8 cellular contexts compared by ENCODE assay signal in the genomic region with DNA sequence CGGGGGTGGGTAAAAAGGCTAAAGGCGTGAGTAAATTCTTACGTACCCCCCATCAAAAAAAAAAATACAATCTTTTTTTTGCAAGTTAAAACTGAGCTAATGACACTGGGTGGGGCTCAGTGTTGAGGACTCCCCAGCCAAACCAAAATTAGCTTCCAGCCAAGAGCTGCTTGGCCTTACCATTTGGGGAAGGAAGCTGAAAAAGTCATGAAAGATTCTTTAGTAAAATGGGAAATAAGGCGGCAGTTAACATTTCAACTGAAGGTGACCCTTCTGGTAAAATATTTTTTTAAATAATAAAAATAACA. TPM values are rescaled to one million over a fixed set of nuclear protein-coding genes. Genes with fewer than 3 reads are reported as not detected.
DNase-seq lines count a peak whose midpoint lies in the region; ATAC-seq, FAIRE-seq and TF ChIP-seq lines count a peak whose summit lies in the region.

No MANE protein-coding gene starts in this region.

- H3K18ac ChIP-seq in mesendoderm (ENCODE audit: low read length): no peak overlapping the region

- TF ChIP-seq RAD21 in A549 (conservative IDR thresholded peaks at IDR 0.05 in 1 of 2, IDR thresholded peaks at IDR 0.05 in 1 of 2): no peak

- peak overlapping the region; percentile 72 for H3K4me2 ChIP-seq in A549
- H3K4me2 ChIP-seq in mesendoderm (ENCODE audit: low read length): no peak overlapping the region
- H3K4me2 ChIP-seq in PC-3 (ENCODE audit: low read length): no peak overlapping the region

- no peak overlapping the region for H4K8ac ChIP-seq in mesendoderm (ENCODE audit: low read depth, low read length)

- no peak overlapping the region for H2BK15ac ChIP-seq in mesendoderm (replicated peaks; ENCODE audit: low read depth)

- no peaks in the 10 kb centered on the region for H3K9me2 ChIP-seq in PC-3 (replicated peaks; ENCODE audit: low read length)

- H3K27me3 ChIP-seq in ascending aorta: no peaks in the 10 kb centered on the region
- no peaks in the 10 kb centered on the region for H3K27me3 ChIP-seq in mesendoderm (ENCODE audit: insufficient read depth, low read length, poor library complexity)
- no peaks in the 10 kb centered on the region for H3K27me3 ChIP-seq in PC-3 (ENCODE audit: low read length)

- H3K79me1 ChIP-seq in mesendoderm (ENCODE audit: low read length): peaks cover 1% of the 10 kb centered on the region

- no peak overlapping the region for H2AFZ ChIP-seq in PC-3 (ENCODE audit: low read length)

- peaks cover 0 to 7% of the 10 kb centered on the region in 2 donors for H3K36me3 ChIP-seq in ascending aorta
- peaks cover 2% of the 10 kb centered on the region for H3K36me3 ChIP-seq in mesendoderm (ENCODE audit: control insufficient read depth, insufficient read depth, low read length)
- no peaks in the 10 kb centered on the region for H3K36me3 ChIP-seq in PC-3 (ENCODE audit: low read depth, low read length)

- no peaks in the 10 kb centered on the region for H4K20me1 ChIP-seq in PC-3 (ENCODE audit: low read length)

- no peak for TF ChIP-seq POLR2A in A549 (IDR thresholded peaks at IDR 0.05; ENCODE audit: low read length)

- H4K5ac ChIP-seq in mesendoderm (ENCODE audit: low read length): no peak overlapping the region

- no peak overlapping the region for H3K23ac ChIP-seq in mesendoderm (ENCODE audit: low read length)

- CTCF ChIA-PET in A549 (lab: Yijun Ruan, JAX): interaction anchor here (0.7 to 2.6 kb wide), 2 partner anchors 11 to 118 kb away, joined by 4 to 11 read pairs; no protein-coding TSS in a partner anchor
- CTCF ChIA-PET in PC-3 (lab: Charles Lee): no interaction called here

- no peak for TF ChIP-seq EP300 in A549 (IDR thresholded peaks at IDR 0.05)

- no peak overlapping the region for H2BK120ac ChIP-seq in mesendoderm (ENCODE audit: low read depth, low read length)

- ATAC-seq in A549 (no peak), PC-3 (no peak), HG03095 (IDR thresholded peaks at IDR 0.05; ENCODE audit: unreplicated experiment) (no peak)

- FAIRE-seq in A549 (lab: Jason Lieb, UNC): no peak

- intact Hi-C loops in ascending aorta (cut with DNase I) (loop anchor here (2.0 to 5.0 kb wide), 2 partner anchors 62 to 152 kb away; no protein-coding TSS in a partner anchor), PC-3 (cut with micrococcal nuclease) (no loop called here)

- H3K27ac ChIP-seq in A549 (peak overlapping the region; percentile 94 to 99), ascending aorta (peak overlapping the region; percentile 97 to 99), mesendoderm (ENCODE audit: low read depth, low read length) (no peak overlapping the region), PC-3 (ENCODE audit: low read length) (no peak overlapping the region)

- H3K79me2 ChIP-seq in mesendoderm (ENCODE audit: control insufficient read depth, insufficient read depth, low read length): peaks cover 100% of the 10 kb centered on the region
- H3K79me2 ChIP-seq in PC-3 (ENCODE audit: low read length): no peaks in the 10 kb centered on the region

- H3F3A ChIP-seq in PC-3 (ENCODE audit: low read length, unreplicated experiment): no peaks in the 10 kb centered on the region

- no peak for TF ChIP-seq CTCF in A549 (IDR thresholded peaks at IDR 0.05)
- no peak for TF ChIP-seq CTCF in ascending aorta (IDR thresholded peaks at IDR 0.05)
- TF ChIP-seq CTCF in PC-3 (conservative IDR thresholded peaks at IDR 0.05; ENCODE audit: low read depth, low read length): no peak

- WGBS in A549 (ENCODE audit: missing lambda C conversion rate): 78% methylated on average over 4 of the region's 4 CpGs
- WGBS in mesendoderm (ENCODE audit: extremely low coverage, insufficient coverage, low lambda C conversion rate): no CpG with 5 or more reads among the region's 4 CpGs

- H3K9ac ChIP-seq in mesendoderm (ENCODE audit: low read length) (peak overlapping the region; percentile 30), PC-3 (ENCODE audit: low read length) (no peak overlapping the region)

- H3K56ac ChIP-seq in mesendoderm (ENCODE audit: low read length): peak overlapping the region; percentile 45

- no TSS peak for BruUV-seq in PC-3 (replicated peaks; lab: Mats Ljungman, UMichigan)

- POLR2A ChIA-PET in A549 (lab: Yijun Ruan, JAX): no interaction called here
- POLR2A ChIA-PET in PC-3 (lab: Charles Lee; ENCODE audit: unreplicated experiment): interaction anchor here (0.6 kb wide), 1 partner anchor 12 kb away, joined by 3 read pairs; no protein-coding TSS in a partner anchor

- DNase-seq in A549 (ENCODE audit: low read depth in 1 of 2, low spot score in 1 of 2) (no peak), KG1 (lab: John Stamatoyannopoulos, UW) (peak; percentile 76), ascending aorta (ENCODE audit: low spot score in 2 of 2) (no peak), mesendoderm (no peak), PC-3 (no peak), NCI-H1105 (lab: John Stamatoyannopoulos, UW) (no peak), NCI-H510A treated with DMSO at 0.1 percent for 48 hours (lab: John Stamatoyannopoulos, UW) (no peak)

- H3K4ac ChIP-seq in mesendoderm (ENCODE audit: low read depth, low read length): no peak overlapping the region

- H3K9me3 ChIP-seq in A549 (no peaks in the 10 kb centered on the region), ascending aorta (no peaks in the 10 kb centered on the region), PC-3 (ENCODE audit: low read length) (no peaks in the 10 kb centered on the region)

- H2BK5ac ChIP-seq in mesendoderm (ENCODE audit: low read length): no peak overlapping the region

- H3K4me3 ChIP-seq in A549: no peak overlapping the region
- H3K4me3 ChIP-seq in ascending aorta: peak overlapping the region; percentile 32 to 47
- H3K4me3 ChIP-seq in mesendoderm (ENCODE audit: low read length): no peak overlapping the region
- no peak overlapping the region for H3K4me3 ChIP-seq in PC-3 (ENCODE audit: low read length)

- H3K4me1 ChIP-seq in A549: peaks cover 96% of the 10 kb centered on the region
- peaks cover 66 to 94% of the 10 kb centered on the region in 2 donors for H3K4me1 ChIP-seq in ascending aorta
- peaks cover 54% of the 10 kb centered on the region for H3K4me1 ChIP-seq in mesendoderm (ENCODE audit: control insufficient read depth, low read depth, low read length)
- peaks cover 7% of the 10 kb centered on the region; the same call in 1 of the 2 replicates for H3K4me1 ChIP-seq in PC-3 (ENCODE audit: insufficient read depth, low read length)

- no peak overlapping the region for H2AK5ac ChIP-seq in mesendoderm (ENCODE audit: low read length)

TF ChIP-seq in A549, 52 proteins besides CTCF, POLR2A, EP300 and RAD21:
- TF ChIP-seq MAZ (IDR thresholded peaks at IDR 0.05; ENCODE audit: borderline replicate concordance, low read depth, low read length) (no peak), ATOH8 (CRISPR knock-in tag; IDR thresholded peaks at IDR 0.05; ENCODE audit: low read depth) (no peak)

RNA-seq across cellular contexts. Expression of gene SMAD7, which starts 16.4 kb away (rescaled TPM):
- polyA plus RNA-seq in A549 (2011; rRNA removed) (18.9 and 19.9 TPM in 2 replicates), A549 (2017; fragmentation: RNase III; extraction: RNeasy Plus Mini Kit Qiagen cat#74134 plus additional on column Dnase treatment) (26.9 to 29.1 TPM (median 29.0 TPM) in 3 replicates)
- 38.2 and 48.5 TPM in 2 replicates for polyA plus RNA-seq in A549 (2012; cell fraction: cytosol; rRNA removed)
- polyA plus RNA-seq in A549 (2012; cell fraction: nucleus; rRNA removed): 76.0 and 84.4 TPM in 2 replicates
- 51.4 and 52.2 TPM in 2 replicates for polyA minus RNA-seq in A549 (2011; rRNA and poly(A)+ RNA removed)
- total RNA-seq in ascending aorta (76.5 TPM), PC-3 (2014; rRNA removed) (7.9 and 9.4 TPM in 2 replicates)
- polyA plus RNA-seq in mesendoderm (2013, experiment 1 of 2): 25.8 TPM
- 23.8 TPM for polyA plus RNA-seq in mesendoderm (2013, experiment 2 of 2)

Comparison
In these comparisons a context has a peak if more than half of its experiments do, and no peak if none do; other contexts are left out.
1. H3K27ac ChIP-seq: peak in A549 (2 of 2) and ascending aorta (2 of 2); none in mesendoderm (single experiment) and PC-3 (single experiment).
2. H3K4me3 ChIP-seq: peak in ascending aorta (2 of 2); none in A549 (single experiment), mesendoderm (single experiment) and PC-3 (single experiment).